In the genomic region with DNA sequence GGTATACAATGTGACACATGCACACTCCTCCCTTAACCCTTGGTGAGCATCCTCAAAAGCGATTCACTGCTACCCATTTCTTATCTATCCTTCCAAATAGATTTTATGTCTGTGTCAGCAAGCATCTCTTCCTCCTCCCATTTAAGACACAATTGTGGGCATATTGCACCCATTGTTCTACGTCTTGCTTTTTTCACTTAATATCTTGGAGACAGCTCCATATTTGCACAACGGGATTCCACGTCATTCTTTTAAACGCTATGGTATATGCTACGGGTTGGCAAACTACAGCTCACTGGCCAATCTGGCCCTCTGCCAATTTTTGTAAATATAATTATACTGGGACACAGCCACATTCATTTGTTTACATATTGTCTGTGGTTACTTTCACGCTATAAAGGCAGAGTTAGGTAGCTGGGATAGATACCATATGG, we compare ENCODE assay signal across 9 cellular contexts.
DNase-seq lines count a peak whose midpoint lies in the region; ATAC-seq, FAIRE-seq and TF ChIP-seq lines count a peak whose summit lies in the region.
"Had no signal": no experiment of that assay in that cellular context is flagged by ENCODE, and none has a peak within 500 bp of the region (broad histone marks: within the 10 kb centered on the region; RNA-seq: fewer than 3 reads in every experiment).

No MANE protein-coding gene starts in this region.

- DNase-seq in GM19239 (ENCODE audit: insufficient read length, low spot score) (no peak), NCI-H2227 (lab: John Stamatoyannopoulos, UW; ENCODE audit: unreplicated experiment) (peak; percentile 52), naive B cell (no peak), NCI-H1930 (lab: John Stamatoyannopoulos, UW) (no peak), NCI-H128 (lab: John Stamatoyannopoulos, UW; ENCODE audit: unreplicated experiment) (no peak), ecto neural progenitor cell (ENCODE audit: low spot score) (no peak), GF-D8 (lab: John Stamatoyannopoulos, UW) (no peak)

- peak; percentile 35 for FAIRE-seq in GM19239 (lab: Jason Lieb, UNC)

- H3K27me3 Mint-ChIP-seq in brain (peaks cover 3% of the 10 kb centered on the region), naive B cell (no peaks in the 10 kb centered on the region)

- no peak for ATAC-seq in naive B cell (ENCODE audit: low read depth in 2 of 2)

- H3K4me1 Mint-ChIP-seq in brain (peaks cover 92% of the 10 kb centered on the region), naive B cell (peaks cover 78 to 100% (median 100%) of the 10 kb centered on the region in 3 donors)

- H3K36me3 Mint-ChIP-seq in brain (peaks cover 17% of the 10 kb centered on the region), naive B cell (peaks cover 9 to 17% of the 10 kb centered on the region in 2 donors)

- H3K27ac Mint-ChIP-seq in brain (peak overlapping the region; percentile 75 to 96 (median 90)), naive B cell (peak overlapping the region; percentile 95 to 100 (median 97))
- H3K27ac Mint-ChIP-seq: T-helper 1 cell treated with Interleukin-12 subunit alpha and Interleukin-12 subunit beta and Interleukin-4 antibody, amounts not matched to agents 30 μg/mL and 1 μg/mL, for 36 hours had no signal

- H3K4me3 Mint-ChIP-seq in brain (peak overlapping the region; percentile 20 to 71 (median 67)), naive B cell (peak overlapping the region; percentile 79 to 94 (median 91))

- H3K9me3 Mint-ChIP-seq in brain (no peaks in the 10 kb centered on the region), naive B cell (no peaks in the 10 kb centered on the region)
- H3K9me3 Mint-ChIP-seq: T-helper 1 cell treated with Interleukin-12 subunit alpha and Interleukin-12 subunit beta and Interleukin-4 antibody, amounts not matched to agents 30 μg/mL and 1 μg/mL, for 36 hours had no signal

- no peak for TF ChIP-seq CTCF in brain (conservative IDR thresholded peaks at IDR 0.05)
